ENCODE assay signal across 15 cellular contexts in genomic region chr6:31578058-31578457, GRCh38. TPM values are rescaled to one million over a fixed set of nuclear protein-coding genes. Genes with fewer than 3 reads are reported as not detected.
A peak's percentile ranks its signal among the peaks of the same experiment; 100 is the strongest.
DNase-seq lines count a peak whose midpoint lies in the region; ATAC-seq and TF ChIP-seq lines count a peak whose summit lies in the region.
"Had no signal": no experiment of that assay in that cellular context is flagged by ENCODE, and none has a peak within 500 bp of the region (broad histone marks: within the 10 kb centered on the region; RNA-seq: fewer than 3 reads in every experiment).

No MANE protein-coding gene starts in this region.

- H3K4me1 Mint-ChIP-seq in activated CD8-positive, alpha-beta memory T cell treated with anti-CD3 and anti-CD28 coated beads, Interleukin-2, amount 10 ng/mL, durations not matched to agents 7 days and 5 days, result peaks cover 73% of the 10 kb centered on the region
- peaks cover 69% of the 10 kb centered on the region for H3K4me1 Mint-ChIP-seq in activated naive CD8-positive, alpha-beta T cell treated with anti-CD3 and anti-CD28 coated beads, Interleukin-2, amount 10 ng/mL, durations not matched to agents 7 days and 5 days
- H3K4me1 Mint-ChIP-seq in nephron progenitor cell, result peaks cover 60% of the 10 kb centered on the region

- DNase-seq in activated CD8-positive, alpha-beta memory T cell treated with anti-CD3 and anti-CD28 coated beads, Interleukin-2, amount 10 ng/mL, durations not matched to agents 7 days and 5 days, result no peak
- no peak for DNase-seq in activated CD8-positive, alpha-beta memory T cell treated with anti-CD3 and anti-CD28 coated beads, Interleukin-2, amount 50 U/mL, for 48 hours
- peak; percentile 40 for DNase-seq in NB4 (ENCODE audit: low read depth)
- DNase-seq in activated naive CD8-positive, alpha-beta T cell treated with anti-CD3 and anti-CD28 coated beads, Interleukin-2, amount 10 ng/mL, durations not matched to agents 7 days and 5 days, result no peak
- no peak for DNase-seq in nephron progenitor cell
- no peak for DNase-seq in ecto neural progenitor cell (ENCODE audit: low spot score)
- no peak for DNase-seq in NCI-H1436 treated with DMSO at 0.1 percent for 48 hours (lab: John Stamatoyannopoulos, UW)
- DNase-seq: NCI-H1105; NCI-H2227 treated with DMSO at 0.1 percent for 48 hours; NK-92 treated with Interleukin-12 subunit alpha and Interleukin-12 subunit beta, amount 100 ng/mL, for 24 hours; SJCRH30 had no signal

- no peak for ATAC-seq in activated CD8-positive, alpha-beta memory T cell treated with anti-CD3 and anti-CD28 coated beads, Interleukin-2, amount 10 ng/mL, durations not matched to agents 7 days and 5 days
- no peak for ATAC-seq in activated naive CD8-positive, alpha-beta T cell treated with anti-CD3 and anti-CD28 coated beads, Interleukin-2, amount 10 ng/mL, durations not matched to agents 7 days and 5 days (ENCODE audit: low read depth)
- no peak for ATAC-seq in GM18870 (IDR thresholded peaks at IDR 0.05; ENCODE audit: unreplicated experiment)

- TF ChIP-seq CTCF in NB4 (IDR thresholded peaks at IDR 0.05; ENCODE audit: low read depth, low read length), result no peak
- TF ChIP-seq CTCF in nephron progenitor cell (IDR thresholded peaks at IDR 0.05), result no peak

- peaks cover 63% of the 10 kb centered on the region for H3K36me3 Mint-ChIP-seq in activated CD8-positive, alpha-beta memory T cell treated with anti-CD3 and anti-CD28 coated beads, Interleukin-2, amount 10 ng/mL, durations not matched to agents 7 days and 5 days
- peaks cover 61% of the 10 kb centered on the region for H3K36me3 Mint-ChIP-seq in activated naive CD8-positive, alpha-beta T cell treated with anti-CD3 and anti-CD28 coated beads, Interleukin-2, amount 10 ng/mL, durations not matched to agents 7 days and 5 days
- no peaks in the 10 kb centered on the region for H3K36me3 Mint-ChIP-seq in nephron progenitor cell (ENCODE audit: low read depth)

- H3K9me3 Mint-ChIP-seq in activated CD8-positive, alpha-beta memory T cell treated with anti-CD3 and anti-CD28 coated beads, Interleukin-2, amount 10 ng/mL, durations not matched to agents 7 days and 5 days (ENCODE audit: low read depth), result no peaks in the 10 kb centered on the region
- H3K9me3 Mint-ChIP-seq in activated naive CD8-positive, alpha-beta T cell treated with anti-CD3 and anti-CD28 coated beads, Interleukin-2, amount 10 ng/mL, durations not matched to agents 7 days and 5 days, result no peaks in the 10 kb centered on the region
- H3K9me3 Mint-ChIP-seq in nephron progenitor cell, result no peaks in the 10 kb centered on the region

- POLR2A ChIA-PET in activated naive CD8-positive, alpha-beta T cell treated with anti-CD3 and anti-CD28 coated beads, Interleukin-2, amount 10 ng/mL, durations not matched to agents 7 days and 5 days (lab: Charles Lee), result interaction anchor here (10.7 to 16.0 kb wide), 3 partner anchors 10 to 20 kb away, joined by 87 to 481 read pairs (median 101); partner anchors contain the start of genes LST1, LTA and NCR3

- TF ChIP-seq POLR2A in NB4 (IDR thresholded peaks at IDR 0.05; ENCODE audit: extremely low read depth, insufficient read length), result no peak

- peak overlapping the region; percentile 86 for H3K4me3 Mint-ChIP-seq in activated CD8-positive, alpha-beta memory T cell treated with anti-CD3 and anti-CD28 coated beads, Interleukin-2, amount 10 ng/mL, durations not matched to agents 7 days and 5 days
- H3K4me3 Mint-ChIP-seq in activated naive CD8-positive, alpha-beta T cell treated with anti-CD3 and anti-CD28 coated beads, Interleukin-2, amount 10 ng/mL, durations not matched to agents 7 days and 5 days, result peak overlapping the region; percentile 97
- H3K4me3 Mint-ChIP-seq in nephron progenitor cell, result no peak overlapping the region

- CTCF ChIA-PET in activated CD8-positive, alpha-beta memory T cell treated with anti-CD3 and anti-CD28 coated beads, Interleukin-2, amount 10 ng/mL, durations not matched to agents 7 days and 5 days (lab: Charles Lee), result interaction anchor here (1.3 to 17.5 kb wide), 6 partner anchors 8 to 252 kb away, joined by 3 to 931 read pairs (median 98); partner anchors contain the start of genes ATP6V1G2, LST1, LTA and LTB

- H3K27me3 Mint-ChIP-seq in activated CD8-positive, alpha-beta memory T cell treated with anti-CD3 and anti-CD28 coated beads, Interleukin-2, amount 10 ng/mL, durations not matched to agents 7 days and 5 days, result no peaks in the 10 kb centered on the region
- peaks cover 3% of the 10 kb centered on the region for H3K27me3 Mint-ChIP-seq in activated naive CD8-positive, alpha-beta T cell treated with anti-CD3 and anti-CD28 coated beads, Interleukin-2, amount 10 ng/mL, durations not matched to agents 7 days and 5 days
- H3K27me3 Mint-ChIP-seq in nephron progenitor cell (ENCODE audit: low read depth, poor library complexity), result peaks cover 53% of the 10 kb centered on the region

- H3K27ac Mint-ChIP-seq in activated CD8-positive, alpha-beta memory T cell treated with anti-CD3 and anti-CD28 coated beads, Interleukin-2, amount 10 ng/mL, durations not matched to agents 7 days and 5 days, result peak overlapping the region; percentile 46
- H3K27ac Mint-ChIP-seq in activated naive CD8-positive, alpha-beta T cell treated with anti-CD3 and anti-CD28 coated beads, Interleukin-2, amount 10 ng/mL, durations not matched to agents 7 days and 5 days, result peak overlapping the region; percentile 49
- H3K27ac Mint-ChIP-seq in nephron progenitor cell, result peak overlapping the region; percentile 72

- H3K4me3 ChIP-seq in NB4 (ENCODE audit: low read depth, low read length), result peak overlapping the region; percentile 98
- H3K4me3 ChIP-seq: SJCRH30 had no signal

RNA-seq across cellular contexts. Expression of gene TNF, which starts 2.7 kb away (rescaled TPM):
- 10 to 100 TPM; 58.8 to 65.1 TPM for total RNA-seq in activated CD8-positive, alpha-beta memory T cell treated with anti-CD3 and anti-CD28 coated beads, Interleukin-2, amount 10 ng/mL, durations not matched to agents 7 days and 5 days
- total RNA-seq in activated naive CD8-positive, alpha-beta T cell treated with anti-CD3 and anti-CD28 coated beads, Interleukin-2, amount 10 ng/mL, durations not matched to agents 7 days and 5 days, result 10 to 100 TPM; 18.5 to 18.6 TPM
- total RNA-seq: H1, osteocyte, SJCRH30, skeletal muscle tissue had no signal

RNA-seq across cellular contexts. Expression of gene LTB, which starts 4.2 kb away (rescaled TPM):
- 100 to 1,000 TPM; 608 to 839 TPM for total RNA-seq in activated CD8-positive, alpha-beta memory T cell treated with anti-CD3 and anti-CD28 coated beads, Interleukin-2, amount 10 ng/mL, durations not matched to agents 7 days and 5 days
- total RNA-seq in activated naive CD8-positive, alpha-beta T cell treated with anti-CD3 and anti-CD28 coated beads, Interleukin-2, amount 10 ng/mL, durations not matched to agents 7 days and 5 days, result 100 to 1,000 TPM; 426 to 431 TPM
- total RNA-seq: osteocyte, SJCRH30 had no signal

RNA-seq across cellular contexts. Expression of gene LTA, which starts 6.0 kb away (rescaled TPM):
- total RNA-seq in activated CD8-positive, alpha-beta memory T cell treated with anti-CD3 and anti-CD28 coated beads, Interleukin-2, amount 10 ng/mL, durations not matched to agents 7 days and 5 days, result 10 to 100 TPM; 21.8 to 70.0 TPM
- 10 to 100 TPM; 15.2 to 16.7 TPM for total RNA-seq in activated naive CD8-positive, alpha-beta T cell treated with anti-CD3 and anti-CD28 coated beads, Interleukin-2, amount 10 ng/mL, durations not matched to agents 7 days and 5 days
- total RNA-seq: H1, osteocyte, SJCRH30, skeletal muscle tissue had no signal

RNA-seq across cellular contexts. Expression of gene LST1, which starts 8.0 kb away (rescaled TPM):
- 100 to 1,000 TPM in 1 of 2 experiments, 10 to 100 TPM in 1; 71.6 to 109 TPM for total RNA-seq in activated CD8-positive, alpha-beta memory T cell treated with anti-CD3 and anti-CD28 coated beads, Interleukin-2, amount 10 ng/mL, durations not matched to agents 7 days and 5 days
- total RNA-seq in activated naive CD8-positive, alpha-beta T cell treated with anti-CD3 and anti-CD28 coated beads, Interleukin-2, amount 10 ng/mL, durations not matched to agents 7 days and 5 days, result 100 to 1,000 TPM in 1 of 2 experiments, 10 to 100 TPM in 1; 91.8 to 105 TPM
- total RNA-seq: H1, osteocyte, SJCRH30 had no signal

RNA-seq across cellular contexts. Expression of gene NCR3, which starts 14.7 kb away (rescaled TPM):
- 100 to 1,000 TPM; 137 to 152 TPM for total RNA-seq in activated CD8-positive, alpha-beta memory T cell treated with anti-CD3 and anti-CD28 coated beads, Interleukin-2, amount 10 ng/mL, durations not matched to agents 7 days and 5 days
- 10 to 100 TPM; 69.7 to 70.0 TPM for total RNA-seq in activated naive CD8-positive, alpha-beta T cell treated with anti-CD3 and anti-CD28 coated beads, Interleukin-2, amount 10 ng/mL, durations not matched to agents 7 days and 5 days
- total RNA-seq: H1, osteocyte, SJCRH30, skeletal muscle tissue had no signal
